13 cellular contexts compared by ENCODE assay signal in genomic region chr18:36189486-36189885, GRCh38.
"Had no signal": no experiment of that assay in that cellular context is flagged by ENCODE, and none has a peak within 500 bp of the region (broad histone marks: within the 10 kb centered on the region; RNA-seq: fewer than 3 reads in every experiment).

No MANE protein-coding gene starts in this region.

- H3K36me3 Mint-ChIP-seq: stimulated activated memory B cell treated with anti-CD40 and anti-IgM and Interleukin-4, amounts not matched to agents 10 μg/mL and 1 μg/mL and 100 μg/mL, for 72 hours had no signal

- H3K9me3 Mint-ChIP-seq: activated T-helper 1 cell treated with anti-CD3 and anti-CD28 coated beads, Interleukin-12 subunit alpha, Interleukin-12 subunit beta, Interleukin-2, Interleukin-4 antibody, amounts not matched to agents 30 ng/mL and 10 ng/mL and 1 ng/mL, durations not matched to agents 14 hours and 24 hours and 36 hours; effector memory CD8-positive, alpha-beta T cell; stimulated activated memory B cell treated with anti-CD40 and anti-IgM and Interleukin-4, amounts not matched to agents 10 μg/mL and 1 μg/mL and 100 μg/mL, for 72 hours had no signal

- H3K9me3 ChIP-seq: body of pancreas, pancreas had no signal

- H3K36me3 ChIP-seq: pancreas had no signal

- H3K27me3 ChIP-seq: body of pancreas, foreskin keratinocyte, pancreas had no signal

- H3K27ac Mint-ChIP-seq: activated T-helper 1 cell treated with anti-CD3 and anti-CD28 coated beads, Interleukin-12 subunit alpha, Interleukin-12 subunit beta, Interleukin-2, Interleukin-4 antibody, amounts not matched to agents 30 ng/mL and 10 ng/mL and 1 ng/mL, durations not matched to agents 14 hours and 24 hours and 36 hours; effector memory CD8-positive, alpha-beta T cell; stimulated activated memory B cell treated with anti-CD40 and anti-IgM and Interleukin-4, amounts not matched to agents 10 μg/mL and 1 μg/mL and 100 μg/mL, for 72 hours had no signal

- DNase-seq: activated CD4-positive, alpha-beta T cell treated with anti-CD3 and anti-CD28 coated beads, Interleukin-2, amount 50 U/mL, for 1 hour; activated CD8-positive, alpha-beta memory T cell treated with anti-CD3 and anti-CD28 coated beads for 24 hours; activated naive CD4-positive, alpha-beta T cell treated with anti-CD3 and anti-CD28 coated beads, Interleukin-2, amount 50 U/mL, for 16 hours; body of pancreas; cerebellar nuclear complex; dermis blood vessel endothelial cell; effector memory CD8-positive, alpha-beta T cell; foreskin keratinocyte; pancreas; stimulated activated CD4-positive, alpha-beta T cell treated with anti-CD3 and anti-CD28 coated beads, Interleukin-12 subunit alpha, Interleukin-12 subunit beta, amount 100 ng/mL, for 4 hours; T-helper 9 cell had no signal

- H3K4me3 ChIP-seq: body of pancreas, pancreas had no signal
